In genomic region chr7:151047979-151048763, GRCh38 we compare ENCODE assay signal across 25 cellular contexts. TPM values are rescaled to one million over a fixed set of nuclear protein-coding genes. Genes with fewer than 3 reads are reported as not detected.
DNase-seq lines count a peak whose midpoint lies in the region; ATAC-seq and TF ChIP-seq lines count a peak whose summit lies in the region.
"Had no signal": no experiment of that assay in that cellular context is flagged by ENCODE, and none has a peak within 500 bp of the region (broad histone marks: within the 10 kb centered on the region; RNA-seq: fewer than 3 reads in every experiment).

ASIC3 (plus strand) TSS chr7:151048531; CDS start chr7:151048886, 355 bp downstream.

- TF ChIP-seq CTCF in MCF 10A (IDR thresholded peaks at IDR 0.05; ENCODE audit: unreplicated experiment) = no peak
- no peak for TF ChIP-seq CTCF in breast epithelium (IDR thresholded peaks at IDR 0.05)

- H3K27ac Mint-ChIP-seq in MCF 10A (ENCODE audit: low read depth, unreplicated experiment) (peak within 1 kb of the TSS; percentile 50), T-cell (no peak within 1 kb of the TSS)
- H3K27ac Mint-ChIP-seq: activated T-helper 17 cell treated with anti-CD3 and anti-CD28 coated beads, Interleukin-2, amount 50 U/mL, for 72 hours; GM23338; natural killer cell; stimulated activated naive B cell treated with anti-CD40 and anti-IgM and Interleukin-4, amounts not matched to agents 10 μg/mL and 1 μg/mL and 100 μg/mL, for 72 hours; WTC11 had no signal

- no peak within 1 kb of the TSS for H3K27ac ChIP-seq in breast epithelium
- no peak within 1 kb of the TSS for H3K27ac ChIP-seq in mesenchymal stem cell (ENCODE audit: low read length, poor library complexity, severe bottlenecking)
- H3K27ac ChIP-seq: heart left ventricle, pancreas had no signal

- H3K4ac ChIP-seq in mesenchymal stem cell (ENCODE audit: low read depth in 1 of 2, low read length in 2 of 2) = no peak within 1 kb of the TSS

- H2AFZ ChIP-seq in mesenchymal stem cell (ENCODE audit: low read depth, low read length) = no peak within 1 kb of the TSS
- H2AFZ ChIP-seq: GM23338 had no signal

- H3K9me3 ChIP-seq in breast epithelium (no peaks in the 10 kb centered on the region), mesenchymal stem cell (ENCODE audit: control insufficient read depth, low read length) (no peaks in the 10 kb centered on the region)
- H3K9me3 ChIP-seq: heart left ventricle, MG63, pancreas, uterus had no signal

- no peak within 1 kb of the TSS for H3K4me2 ChIP-seq in mesenchymal stem cell (ENCODE audit: low read length, poor library complexity, severe bottlenecking)
- H3K4me2 ChIP-seq: GM23338 had no signal

- H2BK5ac ChIP-seq in mesenchymal stem cell (ENCODE audit: low read depth, low read length, poor library complexity, severe bottlenecking) = no peak within 1 kb of the TSS

- H4K8ac ChIP-seq in mesenchymal stem cell (ENCODE audit: low read length) = no peak within 1 kb of the TSS

- no peak within 1 kb of the TSS for H3K4me3 Mint-ChIP-seq in MCF 10A (ENCODE audit: unreplicated experiment)
- H3K4me3 Mint-ChIP-seq in T-cell = no peak within 1 kb of the TSS
- H3K4me3 Mint-ChIP-seq: activated T-helper 17 cell treated with anti-CD3 and anti-CD28 coated beads, Interleukin-2, amount 50 U/mL, for 72 hours; GM23338; natural killer cell; stimulated activated naive B cell treated with anti-CD40 and anti-IgM and Interleukin-4, amounts not matched to agents 10 μg/mL and 1 μg/mL and 100 μg/mL, for 72 hours; WTC11 had no signal

- no peak within 1 kb of the TSS for H3K23ac ChIP-seq in mesenchymal stem cell (ENCODE audit: low read length in 2 of 2)

- no peaks in the 10 kb centered on the region for H3K79me1 ChIP-seq in mesenchymal stem cell (replicated peaks; ENCODE audit: low read length, poor library complexity, severe bottlenecking)

- H3K4me3 ChIP-seq in breast epithelium = no peak within 1 kb of the TSS
- no peak within 1 kb of the TSS for H3K4me3 ChIP-seq in mesenchymal stem cell (ENCODE audit: insufficient read depth in 1 of 2, low read depth in 1 of 2, low read length in 2 of 2)
- H3K4me3 ChIP-seq: GM23338, heart left ventricle, MG63, pancreas, uterus had no signal

- peak within 1 kb of the TSS; percentile 83 for H2BK15ac ChIP-seq in mesenchymal stem cell (ENCODE audit: low read depth, poor library complexity, severe bottlenecking)

- no peak for TF ChIP-seq POLR2A in breast epithelium (IDR thresholded peaks at IDR 0.05)

- H3K9me3 Mint-ChIP-seq in MCF 10A (ENCODE audit: unreplicated experiment) (no peaks in the 10 kb centered on the region), T-cell (no peaks in the 10 kb centered on the region)
- H3K9me3 Mint-ChIP-seq: activated naive CD4-positive, alpha-beta T cell treated with anti-CD3 and anti-CD28 coated beads, Interleukin-2, amount 50 U/mL, for 72 hours; activated T-helper 17 cell treated with anti-CD3 and anti-CD28 coated beads, Interleukin-2, amount 50 U/mL, for 72 hours; GM23338; natural killer cell; stimulated activated naive B cell treated with anti-CD40 and anti-IgM and Interleukin-4, amounts not matched to agents 10 μg/mL and 1 μg/mL and 100 μg/mL, for 72 hours; WTC11 had no signal

- ATAC-seq in T-cell (replicated peaks in 1 of 4) = no peak
- ATAC-seq: activated naive CD4-positive, alpha-beta T cell treated with anti-CD3 and anti-CD28 coated beads, Interleukin-2, amount 50 U/mL, for 72 hours; activated T-helper 17 cell treated with anti-CD3 and anti-CD28 coated beads, Interleukin-2, amount 50 U/mL, for 72 hours; GM23338; heart left ventricle; left lobe of liver; natural killer cell; pancreas; right cardiac atrium; stimulated activated naive B cell treated with anti-CD40 and anti-IgM and Interleukin-4, amounts not matched to agents 10 μg/mL and 1 μg/mL and 100 μg/mL, for 72 hours; WTC11 had no signal

- POLR2A ChIA-PET in MCF 10A (lab: Yijun Ruan, JAX) (interaction anchor here (1.1 kb wide), 1 partner anchor 20 kb away, joined by 4 read pairs; the partner anchor contains the start of gene ABCB8), T-cell (lab: Charles Lee) (no interaction called here)

- no peaks in the 10 kb centered on the region for H3K27me3 Mint-ChIP-seq in MCF 10A (ENCODE audit: insufficient read depth, unreplicated experiment)
- H3K27me3 Mint-ChIP-seq in T-cell = peaks cover 0 to 4% of the 10 kb centered on the region in 2 donors
- H3K27me3 Mint-ChIP-seq: activated T-helper 17 cell treated with anti-CD3 and anti-CD28 coated beads, Interleukin-2, amount 50 U/mL, for 72 hours had no signal

- WGBS in mesenchymal stem cell = 88% methylated on average over 22 of the region's 22 CpGs

- no peak within 1 kb of the TSS for H2AK5ac ChIP-seq in mesenchymal stem cell (ENCODE audit: low read length, severe bottlenecking)

- intact Hi-C loops in MCF 10A (cut with micrococcal nuclease) = no loop called here
- intact Hi-C loops in breast epithelium (cut with DNase I; ENCODE audit: low total_unique reads) = no loop called here

- no peak within 1 kb of the TSS for H2BK120ac ChIP-seq in mesenchymal stem cell (ENCODE audit: low read depth, low read length)

- no TSS peak for BruUV-seq in MCF 10A (replicated peaks; lab: Mats Ljungman, UMichigan)

- peaks cover 8% of the 10 kb centered on the region for H3K36me3 Mint-ChIP-seq in MCF 10A (ENCODE audit: insufficient read depth, unreplicated experiment)
- H3K36me3 Mint-ChIP-seq in T-cell = peaks cover 9% of the 10 kb centered on the region
- H3K36me3 Mint-ChIP-seq: activated naive CD4-positive, alpha-beta T cell treated with anti-CD3 and anti-CD28 coated beads, Interleukin-2, amount 50 U/mL, for 72 hours; natural killer cell; WTC11 had no signal

- H3K14ac ChIP-seq in mesenchymal stem cell (ENCODE audit: low read length in 2 of 2) = no peak within 1 kb of the TSS

- no peaks in the 10 kb centered on the region for H3K27me3 ChIP-seq in breast epithelium
- H3K27me3 ChIP-seq in mesenchymal stem cell (ENCODE audit: control insufficient read depth in 1 of 2, insufficient read depth in 1 of 2, low read length in 2 of 2) = peaks cover 8 to 16% of the 10 kb centered on the region in 2 experiments
- H3K27me3 ChIP-seq: MG63, pancreas, uterus had no signal

- H3K36me3 ChIP-seq in breast epithelium = no peaks in the 10 kb centered on the region
- peaks cover 11 to 46% of the 10 kb centered on the region in 2 experiments for H3K36me3 ChIP-seq in mesenchymal stem cell (ENCODE audit: control insufficient read depth in 1 of 2, insufficient read depth in 2 of 2, low read depth in 1 of 2, low read length in 2 of 2)
- H3K36me3 ChIP-seq: MG63, pancreas, uterus had no signal

- CTCF ChIA-PET in MCF 10A (lab: Yijun Ruan, JAX) = interaction anchor here (1.5 kb wide), 1 partner anchor 63 kb away, joined by 4 read pairs; no protein-coding TSS in a partner anchor
- CTCF ChIA-PET in T-cell (lab: Charles Lee) = no interaction called here

- no peak within 1 kb of the TSS for H2BK12ac ChIP-seq in mesenchymal stem cell (ENCODE audit: low read length in 2 of 2)

- DNase-seq in MCF 10A (ENCODE audit: unreplicated experiment) (no peak), breast epithelium (ENCODE audit: low spot score in 2 of 2) (no peak), T-cell (no peak), mesenchymal stem cell (no peak), T1000 (lab: John Stamatoyannopoulos, UW) (no peak), foreskin melanocyte (no peak), NCI-H1105 treated with DMSO at 0.1 percent for 48 hours (lab: John Stamatoyannopoulos, UW) (no peak)
- DNase-seq: cerebellar nuclear complex; GF-D8; heart left ventricle; MG63; natural killer cell; NCI-H146; NCI-H526 treated with DMSO at 0.1 percent for 48 hours; right cardiac atrium; stimulated activated CD4-positive, alpha-beta T cell treated with anti-CD3 and anti-CD28 coated beads, Interleukin-4, amount 100 ng/mL, for 1 hour; stimulated activated naive B cell treated with anti-CD40 and anti-IgM and Interleukin-4, amounts not matched to agents 10 μg/mL and 1 μg/mL and 100 μg/mL, for 72 hours; T-helper 9 cell; uterus had no signal

- peak within 1 kb of the TSS; percentile 52 for H4K91ac ChIP-seq in mesenchymal stem cell (ENCODE audit: low read length)

- peaks cover 0 to 9% of the 10 kb centered on the region in 2 donors for H3K4me1 ChIP-seq in breast epithelium
- H3K4me1 ChIP-seq in mesenchymal stem cell (ENCODE audit: control insufficient read depth, insufficient read depth, low read depth, low read length) = peaks cover 17% of the 10 kb centered on the region

- H3K4me1 Mint-ChIP-seq in MCF 10A (ENCODE audit: insufficient read depth, unreplicated experiment) (peaks cover 10% of the 10 kb centered on the region), T-cell (peaks cover 7 to 12% (median 8%) of the 10 kb centered on the region in 3 donors)
- H3K4me1 Mint-ChIP-seq: activated T-helper 17 cell treated with anti-CD3 and anti-CD28 coated beads, Interleukin-2, amount 50 U/mL, for 72 hours had no signal

- H3K9ac ChIP-seq in mesenchymal stem cell (ENCODE audit: low read length) = peak within 1 kb of the TSS; percentile 55

- no peak within 1 kb of the TSS for H3K18ac ChIP-seq in mesenchymal stem cell (ENCODE audit: low read depth in 1 of 2, low read length in 2 of 2)

RNA-seq across cellular contexts. Expression of gene ASIC3, which starts in this region (rescaled TPM):
- total RNA-seq in MCF 10A (2022) (3.9 and 8.8 TPM in 2 replicates), breast epithelium (1 to 10 TPM; 1.3 to 3.3 (median 2.3) TPM), T-cell (10 to 100 TPM in 4 of 5 donors, 1 to 10 TPM in 1; 9.8 to 16.0 (median 11.9) TPM)
- 0.99 TPM for polyA plus RNA-seq in mesenchymal stem cell (2013, experiment 1 of 2)
- polyA plus RNA-seq in mesenchymal stem cell (2013, experiment 2 of 2) = 1.0 TPM
